ENCODE assay signal across 13 cellular contexts in genomic region chr14:77554207-77554606, GRCh38. TPM values are rescaled to one million over a fixed set of nuclear protein-coding genes. Genes with fewer than 3 reads are reported as not detected.
DNase-seq lines count a peak whose midpoint lies in the region; ATAC-seq and TF ChIP-seq lines count a peak whose summit lies in the region.
"Had no signal": no experiment of that assay in that cellular context is flagged by ENCODE, and none has a peak within 500 bp of the region (broad histone marks: within the 10 kb centered on the region; RNA-seq: fewer than 3 reads in every experiment).

No MANE protein-coding gene starts in this region.

- 67 to 74% (median 73%) methylated on average over 5 of the region's 5 CpGs for WGBS in psoas muscle, 3 donors

- intact Hi-C loops in psoas muscle (cut with DNase I): loop anchor here in 1 of 2 donors (5.0 to 10.0 kb wide), 3 partner anchors 97 to 679 kb away; partner anchors contain the start of genes AHSA1, VIPAS39 and ZDHHC22

- no peaks in the 10 kb centered on the region for H3K9me3 ChIP-seq in psoas muscle
- H3K9me3 ChIP-seq: thoracic aorta had no signal

- peaks cover 3 to 50% of the 10 kb centered on the region in 2 donors for H3K36me3 ChIP-seq in psoas muscle (ENCODE audit: insufficient read depth in 1 of 2, low read depth in 1 of 2)

- CTCF ChIA-PET in GM10248 (lab: Yijun Ruan, JAX): interaction anchor here (0.8 to 5.8 kb wide), 3 partner anchors 11 to 95 kb away, joined by 3 to 61 read pairs (median 3); partner anchors contain the start of genes AHSA1 and VIPAS39

- peak overlapping the region; percentile 93 for H3K27ac ChIP-seq in cingulate gyrus (ENCODE audit: low read depth, low read length)
- H3K27ac ChIP-seq in psoas muscle: no peak overlapping the region
- H3K27ac ChIP-seq: GM23248, RWPE1 had no signal

- no peaks in the 10 kb centered on the region for H3K27me3 ChIP-seq in psoas muscle (ENCODE audit: insufficient read depth in 3 of 3, low read length in 2 of 3)

- H3K4me1 ChIP-seq in psoas muscle: no peaks in the 10 kb centered on the region

- H3K4me3 ChIP-seq in GM12865 (ENCODE audit: low read depth, low read length) (peak overlapping the region; percentile 38), psoas muscle (no peak overlapping the region)
- H3K4me3 ChIP-seq: GM23248, thoracic aorta had no signal

- DNase-seq in GM12865 (ENCODE audit: low read depth): peak; percentile 56
- DNase-seq in GM10248 (ENCODE audit: extremely low spot score): no peak
- no peak for DNase-seq in NCI-H1417 (lab: John Stamatoyannopoulos, UW)
- DNase-seq in psoas muscle: no peak
- no peak for DNase-seq in NCI-H128 (lab: John Stamatoyannopoulos, UW; ENCODE audit: unreplicated experiment)
- DNase-seq: DMS79, endodermal cell, GM23248 had no signal

- TF ChIP-seq CTCF in GM12865 (IDR thresholded peaks at IDR 0.05; ENCODE audit: insufficient read depth, low read depth, low read length, missing control alignments) (no peak), GM10248 (IDR thresholded peaks at IDR 0.05; ENCODE audit: control extremely low read depth, extremely low read depth, low read depth, missing control alignments) (no peak), psoas muscle (IDR thresholded peaks at IDR 0.05) (no peak)

- POLR2A ChIA-PET in GM10248 (lab: Yijun Ruan, JAX): no interaction called here

- peak; percentile 63 for ATAC-seq in GM19452 (IDR thresholded peaks at IDR 0.05; ENCODE audit: unreplicated experiment)
- peak; percentile 57 for ATAC-seq in HG03442 (IDR thresholded peaks at IDR 0.05; ENCODE audit: unreplicated experiment)
- ATAC-seq in psoas muscle: no peak

RNA-seq across cellular contexts. Expression of gene ISM2, which starts 55.6 kb away (rescaled TPM):
- total RNA-seq in psoas muscle: not detected
- polyA plus RNA-seq in psoas muscle: under 1 TPM in 1 of 3 donors, not detected in 2; 0.04 TPM
- total RNA-seq: thoracic aorta had no signal

Comparison
In these comparisons a context has a peak if more than half of its experiments do, and no peak if none do; other contexts are left out.
1. ATAC-seq: peak in GM19452 (single experiment) and HG03442 (single experiment); none in psoas muscle (0 of 4).